Comparison of ENCODE assay signal across 8 cellular contexts in genomic region chr11:94769897-94770296, GRCh38. TPM values are rescaled to one million over a fixed set of nuclear protein-coding genes. Genes with fewer than 3 reads are reported as not detected.
DNase-seq lines count a peak whose midpoint lies in the region; ATAC-seq and TF ChIP-seq lines count a peak whose summit lies in the region.

No MANE protein-coding gene starts in this region.

- no peaks in the 10 kb centered on the region for H3K9me3 Mint-ChIP-seq in activated T-cell treated with anti-CD3 and anti-CD28 coated beads, Interleukin-2, amount 50 U/mL, for 4 hours

- no peaks in the 10 kb centered on the region for H3K36me3 ChIP-seq in kidney epithelial cell (ENCODE audit: control insufficient read depth, insufficient read depth, low read length)
- H3K36me3 ChIP-seq in thyroid gland: no peaks in the 10 kb centered on the region

- H3K36me3 Mint-ChIP-seq in activated T-cell treated with anti-CD3 and anti-CD28 coated beads, Interleukin-2, amount 50 U/mL, for 4 hours (ENCODE audit: insufficient read depth): no peaks in the 10 kb centered on the region

- H3K9me3 ChIP-seq in thyroid gland: no peaks in the 10 kb centered on the region

- H3K4me1 Mint-ChIP-seq in activated T-cell treated with anti-CD3 and anti-CD28 coated beads, Interleukin-2, amount 50 U/mL, for 4 hours (ENCODE audit: low read depth): peaks cover 7% of the 10 kb centered on the region

- TF ChIP-seq CTCF in astrocyte of the cerebellum (IDR thresholded peaks at IDR 0.05; ENCODE audit: low read depth, low read length, missing control alignments) (no peak), kidney epithelial cell (IDR thresholded peaks at IDR 0.05; ENCODE audit: insufficient read depth, low read length, poor library complexity, severe bottlenecking) (no peak), thyroid gland (IDR thresholded peaks at IDR 0.05) (no peak)

- no peak for ATAC-seq in activated T-cell treated with anti-CD3 and anti-CD28 coated beads, Interleukin-2, amount 50 U/mL, for 4 hours
- no peak for ATAC-seq in HG03159 (IDR thresholded peaks at IDR 0.05; ENCODE audit: unreplicated experiment)

- TF ChIP-seq POLR2A in thyroid gland (IDR thresholded peaks at IDR 0.05): no peak

- peak overlapping the region; percentile 63 for H3K4me3 Mint-ChIP-seq in activated T-cell treated with anti-CD3 and anti-CD28 coated beads, Interleukin-2, amount 50 U/mL, for 4 hours

- in situ Hi-C loops in astrocyte of the cerebellum (cut with HindIII; ENCODE audit: low sequenced_read_pairs): no loop called here

- 34 to 37% methylated on average over 7 of the region's 7 CpGs for WGBS in thyroid gland, 2 donors

- H3K27ac ChIP-seq in thyroid gland: peak overlapping the region; percentile 87 to 94 (median 92)

- H3K4me1 ChIP-seq in thyroid gland: peaks cover 15 to 40% of the 10 kb centered on the region in 2 donors

- DNase-seq in activated T-cell treated with anti-CD3 and anti-CD28 coated beads, Interleukin-2, amount 50 U/mL, for 4 hours: no peak
- DNase-seq in activated T-cell treated with anti-CD3 and anti-CD28 coated beads, Interleukin-2, amount 50 U/mL, for 1 hour: no peak
- DNase-seq in astrocyte of the cerebellum (ENCODE audit: low read depth): no peak
- DNase-seq in kidney epithelial cell (ENCODE audit: low read depth): no peak
- DNase-seq in thyroid gland: peak; percentile 46 to 48
- no peak for DNase-seq in SHP77 (lab: John Stamatoyannopoulos, UW)
- DNase-seq in NCI-H2171 treated with DMSO at 0.1 percent for 48 hours (lab: John Stamatoyannopoulos, UW): no peak

- intact Hi-C loops in thyroid gland (cut with DNase I): no loop called here

- H3K27me3 Mint-ChIP-seq in activated T-cell treated with anti-CD3 and anti-CD28 coated beads, Interleukin-2, amount 50 U/mL, for 4 hours (ENCODE audit: low read depth): peaks cover 32% of the 10 kb centered on the region

- H3K27me3 ChIP-seq in kidney epithelial cell (ENCODE audit: control insufficient read depth, insufficient read depth, low read length) (no peaks in the 10 kb centered on the region), thyroid gland (no peaks in the 10 kb centered on the region)

- H3K4me3 ChIP-seq in astrocyte of the cerebellum (ENCODE audit: low read depth, low read length) (peak overlapping the region; percentile 87), kidney epithelial cell (ENCODE audit: low read depth, low read length) (peak overlapping the region; percentile 84), thyroid gland (replicated peaks in 1 of 3) (peak overlapping the region in 2 of 3 donors; percentile 91 to 93)

RNA-seq across cellular contexts. Expression of gene AMOTL1, which starts 1.7 kb away (rescaled TPM):
- under 1 TPM; 0.25 to 0.73 (median 0.69) TPM for total RNA-seq in activated T-cell treated with anti-CD3 and anti-CD28 coated beads, Interleukin-2, amount 50 U/mL, for 4 hours
- 48.8 TPM in 2 replicates for total RNA-seq in kidney epithelial cell
- 10 to 100 TPM; 34.1 to 51.2 (median 41.0) TPM for total RNA-seq in thyroid gland

Comparison
In these comparisons a context has a peak if more than half of its experiments do, and no peak if none do; other contexts are left out.
1. DNase-seq: peak in thyroid gland (2 of 2); none in activated T-cell treated with anti-CD3 and anti-CD28 coated beads, Interleukin-2, amount 50 U/mL, for 4 hours (single experiment), activated T-cell treated with anti-CD3 and anti-CD28 coated beads, Interleukin-2, amount 50 U/mL, for 1 hour (single experiment), astrocyte of the cerebellum (single experiment), kidney epithelial cell (single experiment), SHP77 (0 of 2) and NCI-H2171 treated with DMSO at 0.1 percent for 48 hours (single experiment).
2. RNA of gene AMOTL1, which starts 1.7 kb away (total RNA-seq): 48.8 TPM in kidney epithelial cell and 34.1 to 51.2 TPM in thyroid gland; 0.25 to 0.73 TPM in activated T-cell treated with anti-CD3 and anti-CD28 coated beads, Interleukin-2, amount 50 U/mL, for 4 hours; every median in the first group is over 10 times any median in the second.
3. Peak in every context shown above with its lines, with median percentiles within 50 percentile points of each other: H3K4me3 ChIP-seq.